1 cellular context compared by ENCODE assay signal in the genomic region with DNA sequence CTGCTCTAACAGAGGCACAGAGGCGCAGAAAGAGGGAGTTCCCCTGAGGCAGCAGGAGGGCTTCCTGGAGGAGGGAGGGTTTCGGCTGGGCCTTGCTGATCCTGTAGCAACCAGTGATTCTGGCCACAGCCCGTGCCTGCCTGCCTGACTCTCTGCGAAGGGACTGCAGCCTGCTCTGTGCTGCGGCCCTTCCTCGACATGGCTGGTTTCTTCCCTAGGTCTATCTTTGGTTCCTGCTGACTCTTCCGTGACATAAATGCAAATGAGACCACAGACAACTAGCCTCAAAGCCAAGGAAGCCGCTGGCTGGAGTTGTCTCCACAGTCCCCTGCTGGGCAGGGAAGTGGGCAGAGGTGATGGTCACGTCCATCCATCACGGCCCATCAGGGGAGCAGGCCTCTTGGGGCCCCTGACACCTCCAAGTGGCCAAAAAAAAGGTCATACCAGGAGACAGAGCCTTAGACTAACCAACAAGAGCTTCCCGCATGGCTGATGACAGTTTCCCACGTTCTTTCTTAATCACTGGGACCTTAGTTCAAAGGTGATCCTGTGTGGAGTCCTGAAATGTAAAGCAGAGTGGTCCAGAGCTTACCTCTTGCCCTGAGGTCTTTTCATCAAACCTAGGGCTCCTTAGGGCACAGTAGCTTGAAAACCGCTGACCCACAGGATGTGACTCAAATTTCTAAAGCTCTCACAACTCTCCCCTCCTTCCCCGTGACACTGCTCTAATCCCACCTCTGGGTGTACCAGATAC.
A peak's percentile ranks its signal among the peaks of the same experiment; 100 is the strongest.
TF ChIP-seq lines count a peak whose summit lies in the region.

No MANE protein-coding gene starts in this region.

TF ChIP-seq in K562, 482 proteins besides CTCF, POLR2A, EP300 and RAD21 (continued from another document and continues in another):
- TF ChIP-seq, protein P1, sequence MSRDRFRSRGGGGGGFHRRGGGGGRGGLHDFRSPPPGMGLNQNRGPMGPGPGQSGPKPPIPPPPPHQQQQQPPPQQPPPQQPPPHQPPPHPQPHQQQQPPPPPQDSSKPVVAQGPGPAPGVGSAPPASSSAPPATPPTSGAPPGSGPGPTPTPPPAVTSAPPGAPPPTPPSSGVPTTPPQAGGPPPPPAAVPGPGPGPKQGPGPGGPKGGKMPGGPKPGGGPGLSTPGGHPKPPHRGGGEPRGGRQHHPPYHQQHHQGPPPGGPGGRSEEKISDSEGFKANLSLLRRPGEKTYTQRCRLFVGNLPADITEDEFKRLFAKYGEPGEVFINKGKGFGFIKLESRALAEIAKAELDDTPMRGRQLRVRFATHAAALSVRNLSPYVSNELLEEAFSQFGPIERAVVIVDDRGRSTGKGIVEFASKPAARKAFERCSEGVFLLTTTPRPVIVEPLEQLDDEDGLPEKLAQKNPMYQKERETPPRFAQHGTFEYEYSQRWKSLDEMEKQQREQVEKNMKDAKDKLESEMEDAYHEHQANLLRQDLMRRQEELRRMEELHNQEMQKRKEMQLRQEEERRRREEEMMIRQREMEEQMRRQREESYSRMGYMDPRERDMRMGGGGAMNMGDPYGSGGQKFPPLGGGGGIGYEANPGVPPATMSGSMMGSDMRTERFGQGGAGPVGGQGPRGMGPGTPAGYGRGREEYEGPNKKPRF (IDR thresholded peaks at IDR 0.05; ENCODE audit: low read depth, low read length), result no peak
- TF ChIP-seq TRIM24 (IDR thresholded peaks at IDR 0.05) (no peak), SREBF1 (IDR thresholded peaks at IDR 0.05; ENCODE audit: borderline replicate concordance, low read depth, low read length) (no peak), ZNF24 (IDR thresholded peaks at IDR 0.05) (no peak), ARHGAP35 (IDR thresholded peaks at IDR 0.05; ENCODE audit: partially characterized antibody) (no peak), POLR3G (IDR thresholded peaks at IDR 0.05; ENCODE audit: extremely low read depth, insufficient read length, insufficient replicate concordance) (no peak), BMI1 (IDR thresholded peaks at IDR 0.05; ENCODE audit: low read length) (no peak), SIRT6 (IDR thresholded peaks at IDR 0.05; ENCODE audit: low read depth, low read length) (no peak), ESRRB (CRISPR knock-in tag; IDR thresholded peaks at IDR 0.05; ENCODE audit: borderline replicate concordance) (no peak), NFE2L1 (tag; IDR thresholded peaks at IDR 0.05; ENCODE audit: borderline replicate concordance, low read depth) (no peak), ZNF57 (CRISPR knock-in tag; IDR thresholded peaks at IDR 0.05) (no peak), ZNF696 (CRISPR knock-in tag; conservative IDR thresholded peaks at IDR 0.05) (no peak), ARID1B (IDR thresholded peaks at IDR 0.05) (peak; percentile 58), FIP1L1 (IDR thresholded peaks at IDR 0.05; ENCODE audit: low read depth, low read length, poor library complexity, severe bottlenecking) (no peak), KHSRP (IDR thresholded peaks at IDR 0.05) (no peak), NFXL1 (CRISPR knock-in tag; IDR thresholded peaks at IDR 0.05) (0 out of 2 replicates have a peak, but pooled peaks have one; percentile 12), CREB1 (IDR thresholded peaks at IDR 0.05) (no peak), CREB1 (CRISPR knock-in tag; IDR thresholded peaks at IDR 0.05) (no peak), RBM34 (IDR thresholded peaks at IDR 0.05; ENCODE audit: borderline replicate concordance, insufficient read depth, low read length) (no peak), FOXJ2 (tag; IDR thresholded peaks at IDR 0.05) (no peak)
- TF ChIP-seq, protein P2, sequence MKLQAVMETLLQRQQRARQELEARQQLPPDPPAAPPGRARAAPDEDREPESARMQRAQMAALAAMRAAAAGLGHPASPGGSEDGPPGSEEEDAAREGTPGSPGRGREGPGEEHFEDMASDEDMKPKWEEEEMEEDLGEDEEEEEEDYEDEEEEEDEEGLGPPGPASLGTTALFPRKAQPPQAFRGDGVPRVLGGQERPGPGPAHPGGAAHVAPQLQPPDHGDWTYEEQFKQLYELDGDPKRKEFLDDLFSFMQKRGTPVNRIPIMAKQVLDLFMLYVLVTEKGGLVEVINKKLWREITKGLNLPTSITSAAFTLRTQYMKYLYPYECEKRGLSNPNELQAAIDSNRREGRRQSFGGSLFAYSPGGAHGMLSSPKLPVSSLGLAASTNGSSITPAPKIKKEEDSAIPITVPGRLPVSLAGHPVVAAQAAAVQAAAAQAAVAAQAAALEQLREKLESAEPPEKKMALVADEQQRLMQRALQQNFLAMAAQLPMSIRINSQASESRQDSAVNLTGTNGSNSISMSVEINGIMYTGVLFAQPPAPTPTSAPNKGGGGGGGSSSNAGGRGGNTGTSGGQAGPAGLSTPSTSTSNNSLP (IDR thresholded peaks at IDR 0.05; ENCODE audit: borderline replicate concordance, low read depth, low read length), result no peak
- TF ChIP-seq, protein P3, sequence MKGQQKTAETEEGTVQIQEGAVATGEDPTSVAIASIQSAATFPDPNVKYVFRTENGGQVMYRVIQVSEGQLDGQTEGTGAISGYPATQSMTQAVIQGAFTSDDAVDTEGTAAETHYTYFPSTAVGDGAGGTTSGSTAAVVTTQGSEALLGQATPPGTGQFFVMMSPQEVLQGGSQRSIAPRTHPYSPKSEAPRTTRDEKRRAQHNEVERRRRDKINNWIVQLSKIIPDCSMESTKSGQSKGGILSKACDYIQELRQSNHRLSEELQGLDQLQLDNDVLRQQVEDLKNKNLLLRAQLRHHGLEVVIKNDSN (CRISPR knock-in tag; IDR thresholded peaks at IDR 0.05), result no peak
- TF ChIP-seq, protein P4, sequence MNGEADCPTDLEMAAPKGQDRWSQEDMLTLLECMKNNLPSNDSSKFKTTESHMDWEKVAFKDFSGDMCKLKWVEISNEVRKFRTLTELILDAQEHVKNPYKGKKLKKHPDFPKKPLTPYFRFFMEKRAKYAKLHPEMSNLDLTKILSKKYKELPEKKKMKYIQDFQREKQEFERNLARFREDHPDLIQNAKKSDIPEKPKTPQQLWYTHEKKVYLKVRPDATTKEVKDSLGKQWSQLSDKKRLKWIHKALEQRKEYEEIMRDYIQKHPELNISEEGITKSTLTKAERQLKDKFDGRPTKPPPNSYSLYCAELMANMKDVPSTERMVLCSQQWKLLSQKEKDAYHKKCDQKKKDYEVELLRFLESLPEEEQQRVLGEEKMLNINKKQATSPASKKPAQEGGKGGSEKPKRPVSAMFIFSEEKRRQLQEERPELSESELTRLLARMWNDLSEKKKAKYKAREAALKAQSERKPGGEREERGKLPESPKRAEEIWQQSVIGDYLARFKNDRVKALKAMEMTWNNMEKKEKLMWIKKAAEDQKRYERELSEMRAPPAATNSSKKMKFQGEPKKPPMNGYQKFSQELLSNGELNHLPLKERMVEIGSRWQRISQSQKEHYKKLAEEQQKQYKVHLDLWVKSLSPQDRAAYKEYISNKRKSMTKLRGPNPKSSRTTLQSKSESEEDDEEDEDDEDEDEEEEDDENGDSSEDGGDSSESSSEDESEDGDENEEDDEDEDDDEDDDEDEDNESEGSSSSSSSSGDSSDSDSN (IDR thresholded peaks at IDR 0.05; ENCODE audit: borderline replicate concordance in 1 of 2, low read depth in 2 of 2, low read length in 2 of 2), result no peak
- TF ChIP-seq, protein P5, sequence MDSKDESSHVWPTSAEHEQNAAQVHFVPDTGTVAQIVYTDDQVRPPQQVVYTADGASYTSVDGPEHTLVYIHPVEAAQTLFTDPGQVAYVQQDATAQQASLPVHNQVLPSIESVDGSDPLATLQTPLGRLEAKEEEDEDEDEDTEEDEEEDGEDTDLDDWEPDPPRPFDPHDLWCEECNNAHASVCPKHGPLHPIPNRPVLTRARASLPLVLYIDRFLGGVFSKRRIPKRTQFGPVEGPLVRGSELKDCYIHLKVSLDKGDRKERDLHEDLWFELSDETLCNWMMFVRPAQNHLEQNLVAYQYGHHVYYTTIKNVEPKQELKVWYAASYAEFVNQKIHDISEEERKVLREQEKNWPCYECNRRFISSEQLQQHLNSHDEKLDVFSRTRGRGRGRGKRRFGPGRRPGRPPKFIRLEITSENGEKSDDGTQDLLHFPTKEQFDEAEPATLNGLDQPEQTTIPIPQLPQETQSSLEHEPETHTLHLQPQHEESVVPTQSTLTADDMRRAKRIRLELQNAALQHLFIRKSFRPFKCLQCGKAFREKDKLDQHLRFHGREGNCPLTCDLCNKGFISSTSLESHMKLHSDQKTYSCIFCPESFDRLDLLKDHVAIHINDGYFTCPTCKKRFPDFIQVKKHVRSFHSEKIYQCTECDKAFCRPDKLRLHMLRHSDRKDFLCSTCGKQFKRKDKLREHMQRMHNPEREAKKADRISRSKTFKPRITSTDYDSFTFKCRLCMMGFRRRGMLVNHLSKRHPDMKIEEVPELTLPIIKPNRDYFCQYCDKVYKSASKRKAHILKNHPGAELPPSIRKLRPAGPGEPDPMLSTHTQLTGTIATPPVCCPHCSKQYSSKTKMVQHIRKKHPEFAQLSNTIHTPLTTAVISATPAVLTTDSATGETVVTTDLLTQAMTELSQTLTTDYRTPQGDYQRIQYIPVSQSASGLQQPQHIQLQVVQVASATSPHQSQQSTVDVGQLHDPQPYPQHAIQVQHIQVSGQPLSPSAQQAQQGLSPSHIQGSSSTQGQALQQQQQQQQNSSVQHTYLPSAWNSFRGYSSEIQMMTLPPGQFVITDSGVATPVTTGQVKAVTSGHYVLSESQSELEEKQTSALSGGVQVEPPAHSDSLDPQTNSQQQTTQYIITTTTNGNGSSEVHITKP (IDR thresholded peaks at IDR 0.05; ENCODE audit: partially characterized antibody), result peak; percentile 22
- TF ChIP-seq, protein P6, sequence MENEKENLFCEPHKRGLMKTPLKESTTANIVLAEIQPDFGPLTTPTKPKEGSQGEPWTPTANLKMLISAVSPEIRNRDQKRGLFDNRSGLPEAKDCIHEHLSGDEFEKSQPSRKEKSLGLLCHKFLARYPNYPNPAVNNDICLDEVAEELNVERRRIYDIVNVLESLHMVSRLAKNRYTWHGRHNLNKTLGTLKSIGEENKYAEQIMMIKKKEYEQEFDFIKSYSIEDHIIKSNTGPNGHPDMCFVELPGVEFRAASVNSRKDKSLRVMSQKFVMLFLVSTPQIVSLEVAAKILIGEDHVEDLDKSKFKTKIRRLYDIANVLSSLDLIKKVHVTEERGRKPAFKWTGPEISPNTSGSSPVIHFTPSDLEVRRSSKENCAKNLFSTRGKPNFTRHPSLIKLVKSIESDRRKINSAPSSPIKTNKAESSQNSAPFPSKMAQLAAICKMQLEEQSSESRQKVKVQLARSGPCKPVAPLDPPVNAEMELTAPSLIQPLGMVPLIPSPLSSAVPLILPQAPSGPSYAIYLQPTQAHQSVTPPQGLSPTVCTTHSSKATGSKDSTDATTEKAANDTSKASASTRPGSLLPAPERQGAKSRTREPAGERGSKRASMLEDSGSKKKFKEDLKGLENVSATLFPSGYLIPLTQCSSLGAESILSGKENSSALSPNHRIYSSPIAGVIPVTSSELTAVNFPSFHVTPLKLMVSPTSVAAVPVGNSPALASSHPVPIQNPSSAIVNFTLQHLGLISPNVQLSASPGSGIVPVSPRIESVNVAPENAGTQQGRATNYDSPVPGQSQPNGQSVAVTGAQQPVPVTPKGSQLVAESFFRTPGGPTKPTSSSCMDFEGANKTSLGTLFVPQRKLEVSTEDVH (IDR thresholded peaks at IDR 0.05; ENCODE audit: low read depth, partially characterized antibody), result no peak
- TF ChIP-seq, protein P7, sequence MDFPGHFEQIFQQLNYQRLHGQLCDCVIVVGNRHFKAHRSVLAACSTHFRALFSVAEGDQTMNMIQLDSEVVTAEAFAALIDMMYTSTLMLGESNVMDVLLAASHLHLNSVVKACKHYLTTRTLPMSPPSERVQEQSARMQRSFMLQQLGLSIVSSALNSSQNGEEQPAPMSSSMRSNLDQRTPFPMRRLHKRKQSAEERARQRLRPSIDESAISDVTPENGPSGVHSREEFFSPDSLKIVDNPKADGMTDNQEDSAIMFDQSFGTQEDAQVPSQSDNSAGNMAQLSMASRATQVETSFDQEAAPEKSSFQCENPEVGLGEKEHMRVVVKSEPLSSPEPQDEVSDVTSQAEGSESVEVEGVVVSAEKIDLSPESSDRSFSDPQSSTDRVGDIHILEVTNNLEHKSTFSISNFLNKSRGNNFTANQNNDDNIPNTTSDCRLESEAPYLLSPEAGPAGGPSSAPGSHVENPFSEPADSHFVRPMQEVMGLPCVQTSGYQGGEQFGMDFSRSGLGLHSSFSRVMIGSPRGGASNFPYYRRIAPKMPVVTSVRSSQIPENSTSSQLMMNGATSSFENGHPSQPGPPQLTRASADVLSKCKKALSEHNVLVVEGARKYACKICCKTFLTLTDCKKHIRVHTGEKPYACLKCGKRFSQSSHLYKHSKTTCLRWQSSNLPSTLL (IDR thresholded peaks at IDR 0.05), result no peak
- TF ChIP-seq, protein P8, sequence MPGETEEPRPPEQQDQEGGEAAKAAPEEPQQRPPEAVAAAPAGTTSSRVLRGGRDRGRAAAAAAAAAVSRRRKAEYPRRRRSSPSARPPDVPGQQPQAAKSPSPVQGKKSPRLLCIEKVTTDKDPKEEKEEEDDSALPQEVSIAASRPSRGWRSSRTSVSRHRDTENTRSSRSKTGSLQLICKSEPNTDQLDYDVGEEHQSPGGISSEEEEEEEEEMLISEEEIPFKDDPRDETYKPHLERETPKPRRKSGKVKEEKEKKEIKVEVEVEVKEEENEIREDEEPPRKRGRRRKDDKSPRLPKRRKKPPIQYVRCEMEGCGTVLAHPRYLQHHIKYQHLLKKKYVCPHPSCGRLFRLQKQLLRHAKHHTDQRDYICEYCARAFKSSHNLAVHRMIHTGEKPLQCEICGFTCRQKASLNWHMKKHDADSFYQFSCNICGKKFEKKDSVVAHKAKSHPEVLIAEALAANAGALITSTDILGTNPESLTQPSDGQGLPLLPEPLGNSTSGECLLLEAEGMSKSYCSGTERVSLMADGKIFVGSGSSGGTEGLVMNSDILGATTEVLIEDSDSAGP (CRISPR knock-in tag; IDR thresholded peaks at IDR 0.05), result no peak
- TF ChIP-seq, protein P9, sequence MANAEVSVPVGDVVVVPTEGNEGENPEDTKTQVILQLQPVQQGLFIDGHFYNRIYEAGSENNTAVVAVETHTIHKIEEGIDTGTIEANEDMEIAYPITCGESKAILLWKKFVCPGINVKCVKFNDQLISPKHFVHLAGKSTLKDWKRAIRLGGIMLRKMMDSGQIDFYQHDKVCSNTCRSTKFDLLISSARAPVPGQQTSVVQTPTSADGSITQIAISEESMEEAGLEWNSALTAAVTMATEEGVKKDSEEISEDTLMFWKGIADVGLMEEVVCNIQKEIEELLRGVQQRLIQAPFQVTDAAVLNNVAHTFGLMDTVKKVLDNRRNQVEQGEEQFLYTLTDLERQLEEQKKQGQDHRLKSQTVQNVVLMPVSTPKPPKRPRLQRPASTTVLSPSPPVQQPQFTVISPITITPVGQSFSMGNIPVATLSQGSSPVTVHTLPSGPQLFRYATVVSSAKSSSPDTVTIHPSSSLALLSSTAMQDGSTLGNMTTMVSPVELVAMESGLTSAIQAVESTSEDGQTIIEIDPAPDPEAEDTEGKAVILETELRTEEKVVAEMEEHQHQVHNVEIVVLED (CRISPR knock-in tag; IDR thresholded peaks at IDR 0.05), result no peak
- TF ChIP-seq, protein P10, sequence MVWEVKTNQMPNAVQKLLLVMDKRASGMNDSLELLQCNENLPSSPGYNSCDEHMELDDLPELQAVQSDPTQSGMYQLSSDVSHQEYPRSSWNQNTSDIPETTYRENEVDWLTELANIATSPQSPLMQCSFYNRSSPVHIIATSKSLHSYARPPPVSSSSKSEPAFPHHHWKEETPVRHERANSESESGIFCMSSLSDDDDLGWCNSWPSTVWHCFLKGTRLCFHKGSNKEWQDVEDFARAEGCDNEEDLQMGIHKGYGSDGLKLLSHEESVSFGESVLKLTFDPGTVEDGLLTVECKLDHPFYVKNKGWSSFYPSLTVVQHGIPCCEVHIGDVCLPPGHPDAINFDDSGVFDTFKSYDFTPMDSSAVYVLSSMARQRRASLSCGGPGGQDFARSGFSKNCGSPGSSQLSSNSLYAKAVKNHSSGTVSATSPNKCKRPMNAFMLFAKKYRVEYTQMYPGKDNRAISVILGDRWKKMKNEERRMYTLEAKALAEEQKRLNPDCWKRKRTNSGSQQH (CRISPR knock-in tag; IDR thresholded peaks at IDR 0.05), result no peak
